Comparison of ENCODE assay signal across 8 cellular contexts in genomic region chr1:203038891-203039608, GRCh38. TPM values are rescaled to one million over a fixed set of nuclear protein-coding genes. Genes with fewer than 3 reads are reported as not detected.
DNase-seq lines count a peak whose midpoint lies in the region; ATAC-seq, FAIRE-seq and TF ChIP-seq lines count a peak whose summit lies in the region.

No MANE protein-coding gene starts in this region.

- DNase-seq in DMS79 (lab: John Stamatoyannopoulos, UW) (peak; percentile 38), HTR-8/SVneo (ENCODE audit: insufficient read length, low spot score) (peak; percentile 81), activated T-cell treated with anti-CD3 and anti-CD28 coated beads for 4 hours (peak; percentile 57), fibroblast of gingiva (ENCODE audit: low read depth) (peak; percentile 50)
- DNase-seq in natural killer cell treated with Interleukin-12 subunit alpha and Interleukin-12 subunit beta and Interleukin-15 and Interleukin-18, amount 100 ng/mL, for 72 hours (ENCODE audit: low spot score) = peak; percentile 64
- peak; percentile 68 for DNase-seq in stimulated activated naive CD8-positive, alpha-beta T cell treated with anti-CD3 and anti-CD28 coated beads, Interleukin-15, Interleukin-2, amounts not matched to agents 100 U/mL and 50 U/mL, for 24 hours

- H3K27me3 Mint-ChIP-seq in natural killer cell treated with Interleukin-12 subunit alpha and Interleukin-12 subunit beta and Interleukin-15 and Interleukin-18, amount 100 ng/mL, for 72 hours = peaks cover 6 to 11% of the 10 kb centered on the region in 2 donors

- H3K4me1 Mint-ChIP-seq in natural killer cell treated with Interleukin-12 subunit alpha and Interleukin-12 subunit beta and Interleukin-15 and Interleukin-18, amount 100 ng/mL, for 72 hours (ENCODE audit: low read depth in 2 of 2) = peaks cover 0 to 8% of the 10 kb centered on the region in 2 donors

- no peaks in the 10 kb centered on the region for H3K79me2 ChIP-seq in OCI-LY3 (ENCODE audit: low read length)

- peak; percentile 76 for FAIRE-seq in HTR-8/SVneo (lab: Jason Lieb, UNC)

- H3K4me2 ChIP-seq in OCI-LY3 (ENCODE audit: low read length) = no peak overlapping the region

- no peak overlapping the region for H3K27ac Mint-ChIP-seq in natural killer cell treated with Interleukin-12 subunit alpha and Interleukin-12 subunit beta and Interleukin-15 and Interleukin-18, amount 100 ng/mL, for 72 hours

- no peak overlapping the region for H3K27ac ChIP-seq in OCI-LY3 (ENCODE audit: low read length)

- no peaks in the 10 kb centered on the region for H3K9me3 Mint-ChIP-seq in natural killer cell treated with Interleukin-12 subunit alpha and Interleukin-12 subunit beta and Interleukin-15 and Interleukin-18, amount 100 ng/mL, for 72 hours

- H3K9me3 ChIP-seq in OCI-LY3 (ENCODE audit: insufficient read depth, low read length) = no peaks in the 10 kb centered on the region

- H2AFZ ChIP-seq in OCI-LY3 (ENCODE audit: low read depth, low read length) = no peak overlapping the region

- TF ChIP-seq CTCF in OCI-LY3 (IDR thresholded peaks at IDR 0.05; ENCODE audit: low read depth, low read length) = peak; percentile 99

- H3K4me1 ChIP-seq in OCI-LY3 (ENCODE audit: low read length) = peaks cover 12% of the 10 kb centered on the region

- no peaks in the 10 kb centered on the region for H3K36me3 Mint-ChIP-seq in natural killer cell treated with Interleukin-12 subunit alpha and Interleukin-12 subunit beta and Interleukin-15 and Interleukin-18, amount 100 ng/mL, for 72 hours

- H3K4me3 ChIP-seq in OCI-LY3 (ENCODE audit: low read length) = no peak overlapping the region

- H3K9ac ChIP-seq in OCI-LY3 (ENCODE audit: low read length) = no peak overlapping the region

- H3K36me3 ChIP-seq in OCI-LY3 (replicated peaks; ENCODE audit: low read depth, low read length) = no peaks in the 10 kb centered on the region

- ATAC-seq in natural killer cell treated with Interleukin-12 subunit alpha and Interleukin-12 subunit beta and Interleukin-15 and Interleukin-18, amount 100 ng/mL, for 72 hours = peak; percentile 61 to 74
- peak; percentile 72 for ATAC-seq in stimulated activated naive CD8-positive, alpha-beta T cell treated with anti-CD3 and anti-CD28 coated beads, Interleukin-15, Interleukin-2, amounts not matched to agents 100 U/mL and 50 U/mL, for 24 hours
- no peak for ATAC-seq in GM21619 (IDR thresholded peaks at IDR 0.05; ENCODE audit: unreplicated experiment)

- peaks cover 17% of the 10 kb centered on the region for H3K27me3 ChIP-seq in OCI-LY3 (ENCODE audit: low read depth, low read length)

- H3K4me3 Mint-ChIP-seq in natural killer cell treated with Interleukin-12 subunit alpha and Interleukin-12 subunit beta and Interleukin-15 and Interleukin-18, amount 100 ng/mL, for 72 hours = no peak overlapping the region

- H4K20me1 ChIP-seq in OCI-LY3 (ENCODE audit: insufficient read depth, low read length) = no peaks in the 10 kb centered on the region

RNA-seq across cellular contexts. Expression of gene PPFIA4, which starts 12.8 kb away (rescaled TPM):
- total RNA-seq in natural killer cell treated with Interleukin-12 subunit alpha and Interleukin-12 subunit beta and Interleukin-15 and Interleukin-18, amount 100 ng/mL, for 72 hours = 10 to 100 TPM; 19.6 to 44.7 TPM

RNA-seq across cellular contexts. Expression of gene TMEM183A, which starts 31.9 kb away (rescaled TPM):
- 10 to 100 TPM; 65.1 to 93.0 TPM for total RNA-seq in natural killer cell treated with Interleukin-12 subunit alpha and Interleukin-12 subunit beta and Interleukin-15 and Interleukin-18, amount 100 ng/mL, for 72 hours

RNA-seq across cellular contexts. Expression of gene MYOG, which starts 46.8 kb away (rescaled TPM):
- total RNA-seq in natural killer cell treated with Interleukin-12 subunit alpha and Interleukin-12 subunit beta and Interleukin-15 and Interleukin-18, amount 100 ng/mL, for 72 hours = not detected
